In the genomic region with DNA sequence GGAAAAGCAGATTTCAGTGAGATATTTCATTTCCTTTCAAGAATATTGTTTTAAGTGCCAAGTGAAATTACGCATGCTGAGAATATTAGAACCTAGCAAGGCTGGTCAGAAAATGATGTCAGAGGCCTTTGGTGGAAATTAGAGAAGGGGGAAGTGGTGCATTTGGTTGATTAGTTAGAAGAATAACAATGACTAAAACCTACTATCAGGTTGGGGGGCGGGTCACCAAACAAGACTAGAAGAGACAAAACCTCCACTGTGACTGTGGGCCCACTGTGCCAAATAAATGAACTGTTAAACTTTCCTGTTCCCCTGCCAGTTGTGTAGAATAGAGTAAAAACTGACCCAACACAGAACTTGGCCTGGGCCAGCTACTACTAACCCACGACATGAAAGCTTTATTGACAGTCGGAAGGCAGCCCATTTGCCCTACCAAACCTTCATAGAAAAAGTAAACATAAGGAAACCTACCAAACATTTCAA, we compare ENCODE assay signal across 1 cellular context.
TF ChIP-seq lines count a peak whose summit lies in the region.

No MANE protein-coding gene starts in this region.

TF ChIP-seq in GM23338, 12 proteins besides CTCF, POLR2A, EP300 and RAD21 (continued from another document):
- TF ChIP-seq, protein P1, sequence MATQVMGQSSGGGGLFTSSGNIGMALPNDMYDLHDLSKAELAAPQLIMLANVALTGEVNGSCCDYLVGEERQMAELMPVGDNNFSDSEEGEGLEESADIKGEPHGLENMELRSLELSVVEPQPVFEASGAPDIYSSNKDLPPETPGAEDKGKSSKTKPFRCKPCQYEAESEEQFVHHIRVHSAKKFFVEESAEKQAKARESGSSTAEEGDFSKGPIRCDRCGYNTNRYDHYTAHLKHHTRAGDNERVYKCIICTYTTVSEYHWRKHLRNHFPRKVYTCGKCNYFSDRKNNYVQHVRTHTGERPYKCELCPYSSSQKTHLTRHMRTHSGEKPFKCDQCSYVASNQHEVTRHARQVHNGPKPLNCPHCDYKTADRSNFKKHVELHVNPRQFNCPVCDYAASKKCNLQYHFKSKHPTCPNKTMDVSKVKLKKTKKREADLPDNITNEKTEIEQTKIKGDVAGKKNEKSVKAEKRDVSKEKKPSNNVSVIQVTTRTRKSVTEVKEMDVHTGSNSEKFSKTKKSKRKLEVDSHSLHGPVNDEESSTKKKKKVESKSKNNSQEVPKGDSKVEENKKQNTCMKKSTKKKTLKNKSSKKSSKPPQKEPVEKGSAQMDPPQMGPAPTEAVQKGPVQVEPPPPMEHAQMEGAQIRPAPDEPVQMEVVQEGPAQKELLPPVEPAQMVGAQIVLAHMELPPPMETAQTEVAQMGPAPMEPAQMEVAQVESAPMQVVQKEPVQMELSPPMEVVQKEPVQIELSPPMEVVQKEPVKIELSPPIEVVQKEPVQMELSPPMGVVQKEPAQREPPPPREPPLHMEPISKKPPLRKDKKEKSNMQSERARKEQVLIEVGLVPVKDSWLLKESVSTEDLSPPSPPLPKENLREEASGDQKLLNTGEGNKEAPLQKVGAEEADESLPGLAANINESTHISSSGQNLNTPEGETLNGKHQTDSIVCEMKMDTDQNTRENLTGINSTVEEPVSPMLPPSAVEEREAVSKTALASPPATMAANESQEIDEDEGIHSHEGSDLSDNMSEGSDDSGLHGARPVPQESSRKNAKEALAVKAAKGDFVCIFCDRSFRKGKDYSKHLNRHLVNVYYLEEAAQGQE (IDR thresholded peaks at IDR 0.05; ENCODE audit: unreplicated experiment): no peak
- TF ChIP-seq EZH2phosphoT487 (IDR thresholded peaks at IDR 0.05; ENCODE audit: unreplicated experiment) (no peak), EZH2 (IDR thresholded peaks at IDR 0.05; ENCODE audit: low read depth, unreplicated experiment) (no peak), CREB1 (CRISPR knock-in tag; IDR thresholded peaks at IDR 0.05; ENCODE audit: low read depth) (no peak), ZNF331 (CRISPR knock-in tag; IDR thresholded peaks at IDR 0.05; ENCODE audit: low read depth) (no peak), NANOG (IDR thresholded peaks at IDR 0.05; ENCODE audit: borderline replicate concordance) (no peak), ZNF114 (CRISPR knock-in tag; IDR thresholded peaks at IDR 0.05) (no peak), POLR2AphosphoS5 (IDR thresholded peaks at IDR 0.05; ENCODE audit: low read depth) (no peak), JUNB (IDR thresholded peaks at IDR 0.05; ENCODE audit: unreplicated experiment) (no peak), STAT1 (IDR thresholded peaks at IDR 0.05; ENCODE audit: unreplicated experiment) (no peak), ZNF462 (CRISPR knock-in tag; IDR thresholded peaks at IDR 0.05) (no peak)
